21 cellular contexts compared by ENCODE assay signal in the genomic region with DNA sequence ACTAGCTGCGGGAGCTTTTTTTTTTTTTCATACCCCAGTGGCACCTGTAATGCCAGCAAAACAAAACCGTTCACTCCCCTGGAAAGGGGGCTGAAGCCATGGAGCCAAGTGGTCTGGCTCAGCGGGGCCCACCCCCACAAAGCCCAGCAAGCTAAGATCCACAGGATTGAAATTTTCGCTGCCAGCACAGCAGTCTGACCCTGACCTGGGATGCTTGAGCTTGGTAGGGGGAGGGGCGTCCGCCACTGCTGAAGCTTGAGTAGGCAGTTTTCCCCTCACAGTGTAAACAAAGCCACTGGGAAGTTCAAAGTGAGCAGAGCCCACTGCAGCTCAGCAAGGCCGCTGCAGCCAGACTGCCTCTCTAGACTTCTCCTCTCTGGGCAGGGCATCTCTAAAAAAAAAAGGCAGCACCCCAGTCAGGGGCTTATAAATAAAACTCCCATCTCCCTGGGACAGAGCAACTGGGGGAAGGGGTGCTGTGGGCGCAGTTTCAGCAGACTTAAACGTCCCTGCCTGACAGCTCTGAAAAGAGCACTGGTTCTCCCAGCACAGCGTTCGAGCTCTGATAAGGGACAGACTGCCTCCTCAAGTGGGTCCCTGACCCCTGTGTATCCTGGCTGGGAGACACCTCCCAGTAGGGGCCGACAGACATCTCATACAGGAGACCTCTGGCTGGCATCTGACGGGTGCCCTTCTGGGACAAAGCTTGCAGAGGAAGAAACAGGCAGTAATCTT. TPM values are rescaled to one million over a fixed set of nuclear protein-coding genes. Genes with fewer than 3 reads are reported as not detected.
DNase-seq lines count a peak whose midpoint lies in the region; ATAC-seq, FAIRE-seq and TF ChIP-seq lines count a peak whose summit lies in the region.
"Had no signal": no experiment of that assay in that cellular context is flagged by ENCODE, and none has a peak within 500 bp of the region (broad histone marks: within the 10 kb centered on the region; RNA-seq: fewer than 3 reads in every experiment).

No MANE protein-coding gene starts in this region.

- no peaks in the 10 kb centered on the region for H3K27me3 Mint-ChIP-seq in astrocyte (ENCODE audit: low read depth, unreplicated experiment)
- H3K27me3 Mint-ChIP-seq in stimulated activated naive B cell treated with anti-CD40 and anti-IgM and Interleukin-4, amounts not matched to agents 10 μg/mL and 1 μg/mL and 100 μg/mL, for 72 hours: no peaks in the 10 kb centered on the region
- H3K27me3 Mint-ChIP-seq: activated CD4-positive, alpha-beta memory T cell treated with anti-CD3 and anti-CD28 coated beads, Interleukin-2, amount 10 ng/mL, durations not matched to agents 7 days and 5 days; activated naive CD8-positive, alpha-beta T cell treated with anti-CD3 and anti-CD28 coated beads for 36 hours had no signal

- H4K12ac ChIP-seq in trophoblast cell (ENCODE audit: low read depth, low read length): no peak overlapping the region

- TF ChIP-seq CTCF in astrocyte (IDR thresholded peaks at IDR 0.05; ENCODE audit: insufficient read depth, low read depth, low read length) (no peak), mucosa of descending colon (IDR thresholded peaks at IDR 0.05) (no peak)

- no peak for FAIRE-seq in astrocyte (lab: Jason Lieb, UNC)
- FAIRE-seq: D721Med had no signal

- H3K36me3 ChIP-seq in astrocyte (ENCODE audit: insufficient read depth, low read length) (peaks cover 6% of the 10 kb centered on the region), iPS-18a (ENCODE audit: control insufficient read depth, low read depth, low read length) (peaks cover 9% of the 10 kb centered on the region), trophoblast cell (ENCODE audit: control insufficient read depth in 1 of 2, insufficient read depth in 2 of 2, low read length in 2 of 2) (peaks cover 2 to 3% of the 10 kb centered on the region in 2 experiments), mucosa of descending colon (ENCODE audit: low read depth) (no peaks in the 10 kb centered on the region)

- H3K4me3 ChIP-seq in astrocyte (ENCODE audit: insufficient read depth, low read depth, low read length) (no peak overlapping the region), iPS-18a (ENCODE audit: low read length) (peak overlapping the region; percentile 24), trophoblast cell (ENCODE audit: low read depth, low read length) (no peak overlapping the region), mucosa of descending colon (no peak overlapping the region)
- H3K4me3 ChIP-seq: Peyer's patch, psoas muscle had no signal

- H2BK120ac ChIP-seq in trophoblast cell (ENCODE audit: insufficient read depth, low read length, poor library complexity): no peak overlapping the region

- H3K27ac ChIP-seq in astrocyte (ENCODE audit: low read depth, low read length): no peak overlapping the region
- H3K27ac ChIP-seq in iPS-18a (ENCODE audit: low read length): no peak overlapping the region
- H3K27ac ChIP-seq in trophoblast cell (ENCODE audit: low read depth, low read length): no peak overlapping the region
- H3K27ac ChIP-seq: foreskin keratinocyte, Peyer's patch, psoas muscle had no signal

- H3K9me3 ChIP-seq in astrocyte (ENCODE audit: insufficient read depth, low read depth, low read length): no peaks in the 10 kb centered on the region
- no peaks in the 10 kb centered on the region for H3K9me3 ChIP-seq in iPS-18a (ENCODE audit: control insufficient read depth, low read depth, low read length)
- no peaks in the 10 kb centered on the region for H3K9me3 ChIP-seq in trophoblast cell (ENCODE audit: insufficient read depth, low read depth, low read length)
- H3K9me3 ChIP-seq in mucosa of descending colon: no peaks in the 10 kb centered on the region
- H3K9me3 ChIP-seq: Peyer's patch had no signal

- H3K18ac ChIP-seq in trophoblast cell (ENCODE audit: low read length): no peak overlapping the region

- WGBS in trophoblast cell (ENCODE audit: extremely low coverage, insufficient coverage, insufficient read length): no CpG with 5 or more reads among the region's 13 CpGs

- no peak overlapping the region for H3K4me3 Mint-ChIP-seq in astrocyte (ENCODE audit: unreplicated experiment)
- H3K4me3 Mint-ChIP-seq in stimulated activated naive B cell treated with anti-CD40 and anti-IgM and Interleukin-4, amounts not matched to agents 10 μg/mL and 1 μg/mL and 100 μg/mL, for 72 hours: no peak overlapping the region
- H3K4me3 Mint-ChIP-seq: activated CD4-positive, alpha-beta memory T cell treated with anti-CD3 and anti-CD28 coated beads, Interleukin-2, amount 10 ng/mL, durations not matched to agents 7 days and 5 days; activated naive CD8-positive, alpha-beta T cell treated with anti-CD3 and anti-CD28 coated beads for 36 hours had no signal

- intact Hi-C loops in mucosa of descending colon (cut with DNase I, micrococcal nuclease): no loop called here

- no peak overlapping the region for H3K23ac ChIP-seq in trophoblast cell (ENCODE audit: low read length)

- no peak overlapping the region for H2BK12ac ChIP-seq in trophoblast cell (ENCODE audit: low read length)

- peaks cover 4% of the 10 kb centered on the region for H3K4me1 Mint-ChIP-seq in astrocyte (ENCODE audit: low read depth, unreplicated experiment)
- peaks cover 5 to 16% of the 10 kb centered on the region in 2 donors for H3K4me1 Mint-ChIP-seq in stimulated activated naive B cell treated with anti-CD40 and anti-IgM and Interleukin-4, amounts not matched to agents 10 μg/mL and 1 μg/mL and 100 μg/mL, for 72 hours

- H3K27me3 ChIP-seq in astrocyte (ENCODE audit: insufficient read depth, low read length) (no peaks in the 10 kb centered on the region), iPS-18a (ENCODE audit: control insufficient read depth, insufficient read depth, low read length) (no peaks in the 10 kb centered on the region), trophoblast cell (ENCODE audit: insufficient read depth, low read length) (no peaks in the 10 kb centered on the region)
- H3K27me3 ChIP-seq: foreskin keratinocyte, Peyer's patch had no signal

- no peak overlapping the region for H2AFZ ChIP-seq in astrocyte (ENCODE audit: low read depth, low read length)
- H2AFZ ChIP-seq in trophoblast cell (ENCODE audit: insufficient read depth, low read length, poor library complexity): no peak overlapping the region

- H3K4me2 ChIP-seq in astrocyte (ENCODE audit: low read length): peak overlapping the region; percentile 34
- H3K4me2 ChIP-seq in trophoblast cell (ENCODE audit: low read length): peak overlapping the region; percentile 38

- H4K20me1 ChIP-seq in astrocyte (ENCODE audit: insufficient read depth, low read length): no peaks in the 10 kb centered on the region

- no peak overlapping the region for H3K27ac Mint-ChIP-seq in astrocyte (ENCODE audit: unreplicated experiment)
- no peak overlapping the region for H3K27ac Mint-ChIP-seq in stimulated activated naive B cell treated with anti-CD40 and anti-IgM and Interleukin-4, amounts not matched to agents 10 μg/mL and 1 μg/mL and 100 μg/mL, for 72 hours

- no peak overlapping the region for H3K14ac ChIP-seq in trophoblast cell (ENCODE audit: low read length)

- H3K9ac ChIP-seq in astrocyte (ENCODE audit: low read length): no peak overlapping the region
- H3K9ac ChIP-seq in iPS-18a (ENCODE audit: low read length): no peak overlapping the region
- no peak overlapping the region for H3K9ac ChIP-seq in trophoblast cell (ENCODE audit: low read length)

- no peak overlapping the region for H4K8ac ChIP-seq in trophoblast cell (ENCODE audit: low read depth, low read length)

- peaks cover 5% of the 10 kb centered on the region for H3K4me1 ChIP-seq in astrocyte (ENCODE audit: insufficient read depth, low read length)
- H3K4me1 ChIP-seq in iPS-18a (ENCODE audit: control insufficient read depth, low read depth, low read length): peaks cover 10% of the 10 kb centered on the region
- H3K4me1 ChIP-seq in trophoblast cell (ENCODE audit: control insufficient read depth in 1 of 2, insufficient read depth in 2 of 2, low read length in 2 of 2): peaks cover 0 to 3% of the 10 kb centered on the region in 2 experiments
- H3K4me1 ChIP-seq in mucosa of descending colon (ENCODE audit: low read depth): no peaks in the 10 kb centered on the region
- H3K4me1 ChIP-seq: foreskin keratinocyte, Peyer's patch, psoas muscle had no signal

- H3K79me2 ChIP-seq in astrocyte (ENCODE audit: insufficient read depth, low read length) (no peaks in the 10 kb centered on the region), trophoblast cell (ENCODE audit: control insufficient read depth, insufficient read depth, low read length, poor library complexity) (no peaks in the 10 kb centered on the region)

- peaks cover 3% of the 10 kb centered on the region for H3K9me3 Mint-ChIP-seq in astrocyte (ENCODE audit: unreplicated experiment)
- peaks cover 5 to 14% of the 10 kb centered on the region in 2 donors for H3K9me3 Mint-ChIP-seq in stimulated activated naive B cell treated with anti-CD40 and anti-IgM and Interleukin-4, amounts not matched to agents 10 μg/mL and 1 μg/mL and 100 μg/mL, for 72 hours

- peaks cover 14% of the 10 kb centered on the region for H3K36me3 Mint-ChIP-seq in astrocyte (ENCODE audit: low read depth, unreplicated experiment)
- H3K36me3 Mint-ChIP-seq in stimulated activated naive B cell treated with anti-CD40 and anti-IgM and Interleukin-4, amounts not matched to agents 10 μg/mL and 1 μg/mL and 100 μg/mL, for 72 hours: peaks cover 55 to 64% of the 10 kb centered on the region in 2 donors

- H2BK5ac ChIP-seq in trophoblast cell (ENCODE audit: low read depth, low read length, poor library complexity): no peak overlapping the region

- DNase-seq in NCI-H1105 (lab: John Stamatoyannopoulos, UW) (peak; percentile 49), astrocyte (ENCODE audit: low read depth) (peak; percentile 14), trophoblast cell (no peak), mucosa of descending colon (no peak), inferior parietal cortex (ENCODE audit: extremely low spot score) (no peak)
- DNase-seq in stimulated activated naive B cell treated with anti-CD40 and anti-IgM and Interleukin-4, amounts not matched to agents 10 μg/mL and 1 μg/mL and 100 μg/mL, for 72 hours: no peak
- DNase-seq: activated CD4-positive, alpha-beta memory T cell treated with anti-CD3 and anti-CD28 coated beads, Interleukin-2, amount 10 ng/mL, durations not matched to agents 7 days and 5 days; activated naive CD8-positive, alpha-beta T cell treated with anti-CD3 and anti-CD28 coated beads for 36 hours; activated T-cell treated with anti-CD3 and anti-CD28 coated beads, Interleukin-2, amount 50 U/mL, for 48 hours; caudate nucleus; foreskin keratinocyte; GF-D8; Kasumi-1; kidney glomerular epithelial cell; NCI-H1694; NCI-H69; Peyer's patch; psoas muscle had no signal

- H4K91ac ChIP-seq in trophoblast cell (ENCODE audit: low read depth, low read length): no peak overlapping the region

- H3K79me1 ChIP-seq in trophoblast cell (ENCODE audit: low read length): no peaks in the 10 kb centered on the region

- no peak overlapping the region for H2AK5ac ChIP-seq in trophoblast cell (ENCODE audit: low read length)

- no peak for ATAC-seq in mucosa of descending colon
- ATAC-seq in HG03097 (IDR thresholded peaks at IDR 0.05; ENCODE audit: low FRiP score, unreplicated experiment): no peak
- no peak for ATAC-seq in stimulated activated naive B cell treated with anti-CD40 and anti-IgM and Interleukin-4, amounts not matched to agents 10 μg/mL and 1 μg/mL and 100 μg/mL, for 72 hours (replicated peaks)
- ATAC-seq: foreskin keratinocyte, psoas muscle had no signal

- H3K4ac ChIP-seq in trophoblast cell (ENCODE audit: low read depth, low read length): no peak overlapping the region

RNA-seq across cellular contexts. Expression of gene ARMC10, which starts 31.6 kb away (rescaled TPM):
- total RNA-seq in astrocyte (27.5 and 29.2 TPM in 2 replicates), mucosa of descending colon (10 to 100 TPM; 28.1 to 36.1 (median 32.2) TPM)
- 14.8 and 16.6 TPM in 2 replicates for polyA plus RNA-seq in trophoblast cell (2013)

RNA-seq across cellular contexts. Expression of gene FBXL13, which starts 31.9 kb away (rescaled TPM):
- total RNA-seq in astrocyte: 1.2 and 1.6 TPM in 2 replicates
- 0.22 TPM in 2 replicates for polyA plus RNA-seq in trophoblast cell (2013)
- 1 to 10 TPM in 1 of 3 donors, under 1 TPM in 2; 0.65 to 1.8 (median 0.78) TPM for total RNA-seq in mucosa of descending colon
- polyA plus RNA-seq: foreskin keratinocyte had no signal

RNA-seq across cellular contexts. Expression of gene NAPEPLD, which starts 42.4 kb away (rescaled TPM):
- 7.6 and 8.7 TPM in 2 replicates for total RNA-seq in astrocyte
- polyA plus RNA-seq in trophoblast cell (2013): 2.5 and 2.7 TPM in 2 replicates
- total RNA-seq in mucosa of descending colon: 10 to 100 TPM; 43.9 to 71.0 (median 45.9) TPM

Comparison
In these comparisons a context has a peak if more than half of its experiments do, and no peak if none do; other contexts are left out.
1. DNase-seq: peak in NCI-H1105 (single experiment) and astrocyte (single experiment); none in trophoblast cell (0 of 2), mucosa of descending colon (0 of 3), inferior parietal cortex (single experiment) and stimulated activated naive B cell treated with anti-CD40 and anti-IgM and Interleukin-4, amounts not matched to agents 10 μg/mL and 1 μg/mL and 100 μg/mL, for 72 hours (single experiment).